9 cellular contexts compared by ENCODE assay signal in genomic region chr2:179031731-179032408, GRCh38.
DNase-seq lines count a peak whose midpoint lies in the region; ATAC-seq and TF ChIP-seq lines count a peak whose summit lies in the region.
"Had no signal": no experiment of that assay in that cellular context is flagged by ENCODE, and none has a peak within 500 bp of the region (broad histone marks: within the 10 kb centered on the region; RNA-seq: fewer than 3 reads in every experiment).

No MANE protein-coding gene starts in this region.

- no peak for TF ChIP-seq CTCF in Loucy (conservative IDR thresholded peaks at IDR 0.05; ENCODE audit: low read length)

- H3K4me1 ChIP-seq in Loucy (ENCODE audit: insufficient read depth, low read length, poor library complexity, severe bottlenecking): peaks cover 13% of the 10 kb centered on the region

- no peak for DNase-seq in effector memory CD8-positive, alpha-beta T cell
- DNase-seq in NCI-H2107 treated with DMSO at 0.1 percent for 48 hours (lab: John Stamatoyannopoulos, UW; ENCODE audit: unreplicated experiment) (no peak), NCI-H128 (lab: John Stamatoyannopoulos, UW; ENCODE audit: unreplicated experiment) (no peak), SIG-M5 (lab: John Stamatoyannopoulos, UW) (no peak), activated gamma-delta T cell (lab: John Stamatoyannopoulos, UW) (no peak)

- H3K27me3 Mint-ChIP-seq in effector memory CD8-positive, alpha-beta T cell: no peaks in the 10 kb centered on the region

- no peak overlapping the region for H2AFZ ChIP-seq in Loucy (ENCODE audit: low read length)

- no peaks in the 10 kb centered on the region for H3K9me2 ChIP-seq in Loucy (replicated peaks; ENCODE audit: low read depth, low read length)

- H3K79me2 ChIP-seq in Loucy (ENCODE audit: insufficient read depth, low read length): no peaks in the 10 kb centered on the region

- H3K27me3 ChIP-seq in Loucy (ENCODE audit: insufficient read depth, low read length, poor library complexity, severe bottlenecking): no peaks in the 10 kb centered on the region

- no peaks in the 10 kb centered on the region for H4K20me1 ChIP-seq in Loucy (ENCODE audit: insufficient read depth, low read length, poor library complexity, severe bottlenecking)

- H3K4me2 ChIP-seq in Loucy (ENCODE audit: low read depth, low read length, poor library complexity, severe bottlenecking): peak overlapping the region; percentile 62

- H3K27ac Mint-ChIP-seq in effector memory CD8-positive, alpha-beta T cell: peak overlapping the region; percentile 38 to 70

- H3K9me3 ChIP-seq in Loucy (ENCODE audit: insufficient read depth, low read depth, low read length): peaks cover 17% of the 10 kb centered on the region

- H3K9ac ChIP-seq in Loucy (ENCODE audit: low read depth, low read length, poor library complexity, severe bottlenecking): peak overlapping the region; percentile 17

- peak overlapping the region; percentile 51 for H3K4me3 ChIP-seq in Loucy (ENCODE audit: low read length, poor library complexity, severe bottlenecking)

- H3K9me3 Mint-ChIP-seq in effector memory CD8-positive, alpha-beta T cell: peaks cover 6 to 10% of the 10 kb centered on the region in 2 donors

- peak; percentile 94 for ATAC-seq in GM18499 (IDR thresholded peaks at IDR 0.05; ENCODE audit: insufficient read depth, unreplicated experiment)
- ATAC-seq in GM21723 (IDR thresholded peaks at IDR 0.05; ENCODE audit: unreplicated experiment): peak; percentile 99
- ATAC-seq in effector memory CD8-positive, alpha-beta T cell (replicated peaks): peak; percentile 70

- peak overlapping the region; percentile 39 to 47 for H3K4me3 Mint-ChIP-seq in effector memory CD8-positive, alpha-beta T cell
- H3K4me3 Mint-ChIP-seq: nephron had no signal

- H3F3A ChIP-seq in Loucy (ENCODE audit: low read depth): peaks cover 7% of the 10 kb centered on the region; the same call in 1 of the 2 replicates

- no peaks in the 10 kb centered on the region for H3K36me3 ChIP-seq in Loucy (ENCODE audit: insufficient read depth, low read length)

- H3K36me3 Mint-ChIP-seq in effector memory CD8-positive, alpha-beta T cell (ENCODE audit: insufficient read depth): no peaks in the 10 kb centered on the region

- peaks cover 2 to 4% of the 10 kb centered on the region in 2 donors for H3K4me1 Mint-ChIP-seq in effector memory CD8-positive, alpha-beta T cell (ENCODE audit: low read depth in 2 of 2)
